Comparison of ENCODE assay signal across 8 cellular contexts in genomic region chr3:14142567-14143270, GRCh38. TPM values are rescaled to one million over a fixed set of nuclear protein-coding genes. Genes with fewer than 3 reads are reported as not detected.
DNase-seq lines count a peak whose midpoint lies in the region; ATAC-seq and TF ChIP-seq lines count a peak whose summit lies in the region.

No MANE protein-coding gene starts in this region.

- H3K27me3 ChIP-seq in CD4-positive, alpha-beta memory T cell (ENCODE audit: insufficient read depth, low read length): no peaks in the 10 kb centered on the region
- H3K27me3 ChIP-seq in dorsolateral prefrontal cortex (no peaks in the 10 kb centered on the region), sigmoid colon (no peaks in the 10 kb centered on the region)

- H3K4me1 ChIP-seq in CD4-positive, alpha-beta memory T cell (ENCODE audit: insufficient read depth, low read length): peaks cover 67% of the 10 kb centered on the region
- peaks cover 0 to 54% (median 46%) of the 10 kb centered on the region in 4 donors for H3K4me1 ChIP-seq in sigmoid colon

- no peaks in the 10 kb centered on the region for H3K27me3 Mint-ChIP-seq in CD4-positive, alpha-beta memory T cell
- no peaks in the 10 kb centered on the region for H3K27me3 Mint-ChIP-seq in WTC11 (ENCODE audit: low read depth)

- no peak for ATAC-seq in WTC11
- no peak for ATAC-seq in GM21390 (IDR thresholded peaks at IDR 0.05; ENCODE audit: unreplicated experiment)

- H3K27ac ChIP-seq in CD4-positive, alpha-beta memory T cell (ENCODE audit: low read depth, low read length): peak overlapping the region; percentile 95
- H3K27ac ChIP-seq in dorsolateral prefrontal cortex (peak overlapping the region in 55 of 59 donors; percentile 3 to 94 (median 81)), sigmoid colon (peak overlapping the region; percentile 81 to 92 (median 84))

- no peaks in the 10 kb centered on the region for H3K9me3 ChIP-seq in CD4-positive, alpha-beta memory T cell (ENCODE audit: control insufficient read depth in 1 of 2, low read length in 2 of 2)
- no peaks in the 10 kb centered on the region for H3K9me3 ChIP-seq in sigmoid colon

- POLR2A ChIA-PET in CD4-positive, alpha-beta memory T cell (lab: Charles Lee; ENCODE audit: partially characterized antibody): interaction anchor here (0.6 to 18.6 kb wide), 10 partner anchors 10 to 1302 kb away, joined by 3 to 342 read pairs (median 8); partner anchors contain the start of genes CCDC174, CHCHD4, LSM3 and SLC6A6
- POLR2A ChIA-PET in WTC11 (lab: Charles Lee): no interaction called here

- no peak for TF ChIP-seq POLR2A in sigmoid colon (IDR thresholded peaks at IDR 0.05)

- H3K4me3 Mint-ChIP-seq in CD4-positive, alpha-beta memory T cell: peak overlapping the region; percentile 58 to 84 (median 76)
- H3K4me3 Mint-ChIP-seq in WTC11: no peak overlapping the region

- no peak for TF ChIP-seq EP300 in sigmoid colon (IDR thresholded peaks at IDR 0.05)

- 71 to 82% methylated on average over 8 of the region's 8 CpGs for WGBS in sigmoid colon, 2 donors

- peak; percentile 79 to 92 (median 84) for DNase-seq in CD4-positive, alpha-beta memory T cell
- DNase-seq in WTC11 (ENCODE audit: low spot score): peak; percentile 1
- no peak for DNase-seq in dorsolateral prefrontal cortex
- no peak for DNase-seq in sigmoid colon
- DNase-seq in dermis blood vessel endothelial cell: no peak
- DNase-seq in NCI-H446 treated with DMSO at 0.1 percent for 48 hours (lab: John Stamatoyannopoulos, UW): no peak
- DNase-seq in NCI-H146 treated with DMSO at 0.1 percent for 48 hours (lab: John Stamatoyannopoulos, UW; ENCODE audit: unreplicated experiment): no peak

- H3K36me3 Mint-ChIP-seq in CD4-positive, alpha-beta memory T cell: peaks cover 29 to 67% of the 10 kb centered on the region in 2 donors
- peaks cover 22% of the 10 kb centered on the region for H3K36me3 Mint-ChIP-seq in WTC11

- H3K4me1 Mint-ChIP-seq in CD4-positive, alpha-beta memory T cell: peaks cover 49 to 81% (median 62%) of the 10 kb centered on the region in 4 donors
- H3K4me1 Mint-ChIP-seq in WTC11: peaks cover 20% of the 10 kb centered on the region

- no peaks in the 10 kb centered on the region for H3K9me3 Mint-ChIP-seq in CD4-positive, alpha-beta memory T cell
- H3K9me3 Mint-ChIP-seq in WTC11: no peaks in the 10 kb centered on the region

- H3K4me3 ChIP-seq in CD4-positive, alpha-beta memory T cell (ENCODE audit: low read length in 2 of 2): peak overlapping the region in 1 of 2 donors; percentile 11
- H3K4me3 ChIP-seq in dorsolateral prefrontal cortex (no peak overlapping the region), sigmoid colon (no peak overlapping the region)

- TF ChIP-seq CTCF in WTC11 (IDR thresholded peaks at IDR 0.05): no peak
- no peak for TF ChIP-seq CTCF in dorsolateral prefrontal cortex (IDR thresholded peaks at IDR 0.05 in 54 of 56, conservative IDR thresholded peaks at IDR 0.05 in 2 of 56; ENCODE audit: low read depth in 1 of 56, partially characterized antibody in 56 of 56)
- no peak for TF ChIP-seq CTCF in sigmoid colon (IDR thresholded peaks at IDR 0.05)

- CTCF ChIA-PET in CD4-positive, alpha-beta memory T cell (lab: Charles Lee; ENCODE audit: partially characterized antibody): interaction anchor here (1.5 to 5.8 kb wide), 5 partner anchors 11 to 61 kb away, joined by 4 to 41 read pairs (median 10); partner anchors contain the start of genes CHCHD4, LSM3, TMEM43 and XPC
- CTCF ChIA-PET in WTC11 (lab: Charles Lee): interaction anchor here (4.9 kb wide), 1 partner anchor 246 kb away, joined by 18 read pairs; no protein-coding TSS in a partner anchor

- intact Hi-C loops in CD4-positive, alpha-beta memory T cell (cut with micrococcal nuclease): loop anchor here (5.0 kb wide), 1 partner anchor 245 kb away; no protein-coding TSS in a partner anchor
- intact Hi-C loops in dorsolateral prefrontal cortex (cut with DNase I) (no loop called here), sigmoid colon (cut with DNase I) (loop anchor here (10.0 kb wide), 1 partner anchor 1478 kb away; the partner anchor contains the start of gene RAF1)

- H3K27ac Mint-ChIP-seq in CD4-positive, alpha-beta memory T cell: peak overlapping the region; percentile 95 to 100 (median 100)
- no peak overlapping the region for H3K27ac Mint-ChIP-seq in WTC11

- H3K36me3 ChIP-seq in CD4-positive, alpha-beta memory T cell (ENCODE audit: insufficient read depth, low read length): peaks cover 29% of the 10 kb centered on the region
- peaks cover 12 to 72% (median 20%) of the 10 kb centered on the region in 4 donors for H3K36me3 ChIP-seq in sigmoid colon

TF ChIP-seq in WTC11, 78 proteins besides CTCF, POLR2A, EP300 and RAD21 (continues in another document):
- TF ChIP-seq AR (CRISPR knock-in tag; IDR thresholded peaks at IDR 0.05): no peak
- TF ChIP-seq CBFB (CRISPR knock-in tag; IDR thresholded peaks at IDR 0.05; ENCODE audit: low read depth): no peak

RNA-seq across cellular contexts. Expression of gene TMEM43, which starts 17.9 kb away (rescaled TPM):
- total RNA-seq in CD4-positive, alpha-beta memory T cell: 10 to 100 TPM; 69.3 to 69.7 TPM
- 100 to 1,000 TPM in 1 of 2 donors, 10 to 100 TPM in 1; 83.8 to 143 TPM for polyA plus RNA-seq in CD4-positive, alpha-beta memory T cell
- total RNA-seq in WTC11 (2021) (23.9 to 27.7 TPM (median 24.1 TPM) in 3 replicates), dorsolateral prefrontal cortex (10 to 100 TPM; 23.1 to 38.3 (median 30.4) TPM), sigmoid colon (10 to 100 TPM; 68.0 to 88.3 (median 80.2) TPM), dermis blood vessel endothelial cell (113 and 121 TPM in 2 replicates)
- 10 to 100 TPM in 1 of 3 donors, 1 to 10 TPM in 2; 6.0 to 33.7 (median 7.2) TPM for polyA plus RNA-seq in sigmoid colon

RNA-seq across cellular contexts. Expression of gene CHCHD4, which starts 18.0 kb away (rescaled TPM):
- total RNA-seq in CD4-positive, alpha-beta memory T cell: 1 to 10 TPM; 7.5 to 9.3 TPM
- 10 to 100 TPM; 17.4 to 17.5 TPM for polyA plus RNA-seq in CD4-positive, alpha-beta memory T cell
- total RNA-seq in WTC11 (2021) (20.9 to 27.5 TPM (median 21.4 TPM) in 3 replicates), dorsolateral prefrontal cortex (10 to 100 TPM in 118 of 120 experiments, 1 to 10 TPM in 2; 8.5 to 24.0 (median 16.1) TPM), sigmoid colon (10 to 100 TPM; 13.0 to 33.1 (median 26.3) TPM), dermis blood vessel endothelial cell (16.0 and 19.5 TPM in 2 replicates)
- 10 to 100 TPM; 15.3 to 33.8 (median 17.4) TPM for polyA plus RNA-seq in sigmoid colon

RNA-seq across cellular contexts. Expression of gene XPC, which starts 35.7 kb away (rescaled TPM):
- 100 to 1,000 TPM; 104 to 108 TPM for total RNA-seq in CD4-positive, alpha-beta memory T cell
- polyA plus RNA-seq in CD4-positive, alpha-beta memory T cell: 10 to 100 TPM; 32.9 to 57.5 TPM
- total RNA-seq in WTC11 (2021) (31.7 to 34.9 TPM (median 32.6 TPM) in 3 replicates), dorsolateral prefrontal cortex (10 to 100 TPM; 19.9 to 57.4 (median 32.1) TPM), sigmoid colon (10 to 100 TPM; 30.3 to 37.5 (median 32.6) TPM), dermis blood vessel endothelial cell (43.6 and 60.0 TPM in 2 replicates)
- polyA plus RNA-seq in sigmoid colon: 10 to 100 TPM in 1 of 3 donors, 1 to 10 TPM in 2; 8.1 to 20.0 (median 9.0) TPM

RNA-seq across cellular contexts. Expression of gene LSM3, which starts 35.9 kb away (rescaled TPM):
- 1 to 10 TPM; 7.2 to 8.2 TPM for total RNA-seq in CD4-positive, alpha-beta memory T cell
- polyA plus RNA-seq in CD4-positive, alpha-beta memory T cell: 10 to 100 TPM; 22.1 to 30.7 TPM
- total RNA-seq in WTC11 (2021) (17.7 to 21.4 TPM (median 17.8 TPM) in 3 replicates), dorsolateral prefrontal cortex (10 to 100 TPM in 5 of 120 experiments, 1 to 10 TPM in 115; 4.4 to 10.8 (median 7.8) TPM), sigmoid colon (10 to 100 TPM in 3 of 4 donors, 1 to 10 TPM in 1; 8.0 to 17.1 (median 14.9) TPM), dermis blood vessel endothelial cell (8.1 and 10.2 TPM in 2 replicates)
- polyA plus RNA-seq in sigmoid colon: 10 to 100 TPM; 15.0 to 20.4 (median 19.2) TPM

Comparison
In these comparisons a context has a peak if more than half of its experiments do, and no peak if none do; other contexts are left out.
1. DNase-seq: peak in CD4-positive, alpha-beta memory T cell (5 of 5) and WTC11 (single experiment); none in dorsolateral prefrontal cortex (0 of 10), sigmoid colon (single experiment), dermis blood vessel endothelial cell (single experiment), NCI-H446 treated with DMSO at 0.1 percent for 48 hours (single experiment) and NCI-H146 treated with DMSO at 0.1 percent for 48 hours (single experiment).
2. intact Hi-C loops: an anchor here in CD4-positive, alpha-beta memory T cell (5.0 kb wide) and sigmoid colon (10.0 kb wide); none called in dorsolateral prefrontal cortex.
3. Peak in every context shown above with its lines, with median percentiles within 50 percentile points of each other: H3K27ac ChIP-seq.